8 cellular contexts compared by ENCODE assay signal in genomic region chr2:240586198-240586918, GRCh38. TPM values are rescaled to one million over a fixed set of nuclear protein-coding genes. Genes with fewer than 3 reads are reported as not detected.
DNase-seq lines count a peak whose midpoint lies in the region; ATAC-seq lines count a peak whose summit lies in the region.

A gene with protein sequence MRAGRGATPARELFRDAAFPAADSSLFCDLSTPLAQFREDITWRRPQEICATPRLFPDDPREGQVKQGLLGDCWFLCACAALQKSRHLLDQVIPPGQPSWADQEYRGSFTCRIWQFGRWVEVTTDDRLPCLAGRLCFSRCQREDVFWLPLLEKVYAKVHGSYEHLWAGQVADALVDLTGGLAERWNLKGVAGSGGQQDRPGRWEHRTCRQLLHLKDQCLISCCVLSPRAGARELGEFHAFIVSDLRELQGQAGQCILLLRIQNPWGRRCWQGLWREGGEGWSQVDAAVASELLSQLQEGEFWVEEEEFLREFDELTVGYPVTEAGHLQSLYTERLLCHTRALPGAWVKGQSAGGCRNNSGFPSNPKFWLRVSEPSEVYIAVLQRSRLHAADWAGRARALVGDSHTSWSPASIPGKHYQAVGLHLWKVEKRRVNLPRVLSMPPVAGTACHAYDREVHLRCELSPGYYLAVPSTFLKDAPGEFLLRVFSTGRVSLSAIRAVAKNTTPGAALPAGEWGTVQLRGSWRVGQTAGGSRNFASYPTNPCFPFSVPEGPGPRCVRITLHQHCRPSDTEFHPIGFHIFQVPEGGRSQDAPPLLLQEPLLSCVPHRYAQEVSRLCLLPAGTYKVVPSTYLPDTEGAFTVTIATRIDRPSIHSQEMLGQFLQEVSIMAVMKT (plus strand): TSS chr2:240586734. CDS start chr2:240586912, 178 bp downstream.

- no peaks in the 10 kb centered on the region for H3K9me3 ChIP-seq in Karpas-422 (ENCODE audit: low read length)
- H3K9me3 ChIP-seq in naive thymus-derived CD4-positive, alpha-beta T cell (ENCODE audit: control insufficient read depth in 2 of 3, low read length in 3 of 3) = no peaks in the 10 kb centered on the region

- peak within 1 kb of the TSS; percentile 86 for H3K4me2 ChIP-seq in Karpas-422 (ENCODE audit: low read depth, low read length, poor library complexity, severe bottlenecking)

- intact Hi-C loops in naive thymus-derived CD4-positive, alpha-beta T cell (cut with micrococcal nuclease) = loop anchor here (1.0 to 5.0 kb wide), 10 partner anchors 20 to 1100 kb away; partner anchors contain the start of genes DTYMK (in 2 of the 2), ATG4B (in 1 of the 2), HDLBP (in 1 of the 2) and SEPTIN2 (in 1 of the 2)

- H3K9me2 ChIP-seq in Karpas-422 (replicated peaks; ENCODE audit: insufficient read depth, low read length) = no peaks in the 10 kb centered on the region

- peak within 1 kb of the TSS; percentile 92; the same call in 1 of the 2 replicates for H2AFZ ChIP-seq in Karpas-422 (ENCODE audit: low read length)

- POLR2A ChIA-PET in naive thymus-derived CD4-positive, alpha-beta T cell (lab: Charles Lee) = interaction anchor here (0.8 to 11.2 kb wide), 13 partner anchors 10 to 1052 kb away, joined by 3 to 264 read pairs (median 5); partner anchors contain the start of genes ANKMY1, DUSP28, NDUFA10 and PASK

- H3K27me3 ChIP-seq in Karpas-422 (ENCODE audit: low read length) = no peaks in the 10 kb centered on the region
- H3K27me3 ChIP-seq in naive thymus-derived CD4-positive, alpha-beta T cell (ENCODE audit: control insufficient read depth in 2 of 2, insufficient read depth in 2 of 2, low read length in 2 of 2) = no peaks in the 10 kb centered on the region

- peaks cover 59% of the 10 kb centered on the region for H3K4me1 ChIP-seq in Karpas-422 (ENCODE audit: low read length)
- H3K4me1 ChIP-seq in naive thymus-derived CD4-positive, alpha-beta T cell (ENCODE audit: control insufficient read depth in 2 of 2, insufficient read depth in 2 of 2, low read length in 2 of 2) = peaks cover 30 to 33% of the 10 kb centered on the region in 2 donors

- H3K9ac ChIP-seq in Karpas-422 (ENCODE audit: low read length) = peak within 1 kb of the TSS; percentile 93

- H3K4me3 ChIP-seq in Karpas-422 (ENCODE audit: low read length) = peak within 1 kb of the TSS; percentile 83
- H3K4me3 ChIP-seq in naive thymus-derived CD4-positive, alpha-beta T cell (ENCODE audit: low read length) = peak within 1 kb of the TSS; percentile 89

- CTCF ChIA-PET in naive thymus-derived CD4-positive, alpha-beta T cell (lab: Charles Lee) = interaction anchor here (0.6 to 7.8 kb wide), 10 partner anchors 9 to 328 kb away, joined by 3 to 61 read pairs (median 4); partner anchors contain the start of gene ANKMY1

- peak within 1 kb of the TSS; percentile 90 to 97 (median 92) for H3K27ac Mint-ChIP-seq in naive thymus-derived CD4-positive, alpha-beta T cell
- peak within 1 kb of the TSS; percentile 97 for H3K27ac Mint-ChIP-seq in stimulated activated naive B cell treated with anti-CD40 and anti-IgM and Interleukin-4, amounts not matched to agents 10 μg/mL and 1 μg/mL and 100 μg/mL, for 72 hours

- peaks cover 82% of the 10 kb centered on the region for H3K79me2 ChIP-seq in Karpas-422 (ENCODE audit: low read length)

- peak within 1 kb of the TSS; percentile 98 for H3K27ac ChIP-seq in Karpas-422 (ENCODE audit: low read length)
- peak within 1 kb of the TSS; percentile 94 for H3K27ac ChIP-seq in naive thymus-derived CD4-positive, alpha-beta T cell (ENCODE audit: low read depth, low read length)

- DNase-seq in DMS79 treated with DMSO at 0.1 percent for 48 hours (lab: John Stamatoyannopoulos, UW) (peak; percentile 91), Karpas-422 (peak; percentile 98), RKO (ENCODE audit: low spot score) (peak; percentile 95), activated T-helper 1 cell treated with Interleukin-2 at 50 U/mL for 16 hours (ENCODE audit: low read depth) (peak; percentile 95), fibroblast of gingiva (ENCODE audit: low read depth) (peak; percentile 93)
- peak; percentile 93 to 98 (median 97) for DNase-seq in naive thymus-derived CD4-positive, alpha-beta T cell
- DNase-seq in stimulated activated naive B cell treated with anti-CD40 and anti-IgM and Interleukin-4, amounts not matched to agents 10 μg/mL and 1 μg/mL and 100 μg/mL, for 72 hours = peak; percentile 96

- H3K36me3 Mint-ChIP-seq in naive thymus-derived CD4-positive, alpha-beta T cell = peaks cover 0 to 16% (median 7%) of the 10 kb centered on the region in 5 donors
- peaks cover 22 to 47% of the 10 kb centered on the region in 2 donors for H3K36me3 Mint-ChIP-seq in stimulated activated naive B cell treated with anti-CD40 and anti-IgM and Interleukin-4, amounts not matched to agents 10 μg/mL and 1 μg/mL and 100 μg/mL, for 72 hours

- peak; percentile 51 for ATAC-seq in GM21825 (IDR thresholded peaks at IDR 0.05; ENCODE audit: unreplicated experiment)
- ATAC-seq in naive thymus-derived CD4-positive, alpha-beta T cell = peak; percentile 92
- peak; percentile 80 to 89 for ATAC-seq in stimulated activated naive B cell treated with anti-CD40 and anti-IgM and Interleukin-4, amounts not matched to agents 10 μg/mL and 1 μg/mL and 100 μg/mL, for 72 hours (replicated peaks)

- H3K36me3 ChIP-seq in Karpas-422 (ENCODE audit: insufficient read depth, low read length) = no peaks in the 10 kb centered on the region; the same call in 1 of the 2 replicates
- peaks cover 0 to 24% (median 0%) of the 10 kb centered on the region in 3 experiments for H3K36me3 ChIP-seq in naive thymus-derived CD4-positive, alpha-beta T cell (ENCODE audit: control insufficient read depth in 2 of 3, insufficient read depth in 3 of 3, low read length in 3 of 3)

- peaks cover 31 to 69% (median 56%) of the 10 kb centered on the region in 7 donors for H3K4me1 Mint-ChIP-seq in naive thymus-derived CD4-positive, alpha-beta T cell
- H3K4me1 Mint-ChIP-seq in stimulated activated naive B cell treated with anti-CD40 and anti-IgM and Interleukin-4, amounts not matched to agents 10 μg/mL and 1 μg/mL and 100 μg/mL, for 72 hours = peaks cover 40 to 65% of the 10 kb centered on the region in 2 donors

- H3K9me3 Mint-ChIP-seq in naive thymus-derived CD4-positive, alpha-beta T cell = peaks cover 0 to 3% (median 0%) of the 10 kb centered on the region in 11 donors
- no peaks in the 10 kb centered on the region for H3K9me3 Mint-ChIP-seq in stimulated activated naive B cell treated with anti-CD40 and anti-IgM and Interleukin-4, amounts not matched to agents 10 μg/mL and 1 μg/mL and 100 μg/mL, for 72 hours

- no peaks in the 10 kb centered on the region for H3K27me3 Mint-ChIP-seq in naive thymus-derived CD4-positive, alpha-beta T cell
- H3K27me3 Mint-ChIP-seq in stimulated activated naive B cell treated with anti-CD40 and anti-IgM and Interleukin-4, amounts not matched to agents 10 μg/mL and 1 μg/mL and 100 μg/mL, for 72 hours = no peaks in the 10 kb centered on the region

- peak within 1 kb of the TSS; percentile 82 to 97 (median 94) for H3K4me3 Mint-ChIP-seq in naive thymus-derived CD4-positive, alpha-beta T cell
- peak within 1 kb of the TSS; percentile 94 to 97 for H3K4me3 Mint-ChIP-seq in stimulated activated naive B cell treated with anti-CD40 and anti-IgM and Interleukin-4, amounts not matched to agents 10 μg/mL and 1 μg/mL and 100 μg/mL, for 72 hours

- H4K20me1 ChIP-seq in Karpas-422 (ENCODE audit: insufficient read depth, low read depth, low read length) = peaks cover 21% of the 10 kb centered on the region; the same call in 1 of the 2 replicates

RNA-seq across cellular contexts. Expression of the gene that starts here (rescaled TPM):
- 22.9 and 44.0 TPM in 2 replicates for total RNA-seq in Karpas-422 (2014; rRNA removed; shearing (Covaris generic); ENCODE audit: low replicate concordance)
- total RNA-seq in naive thymus-derived CD4-positive, alpha-beta T cell = 10 to 100 TPM; 54.1 to 74.8 (median 64.5) TPM
- 10 to 100 TPM in 1 of 2 donors, 1 to 10 TPM in 1; 8.4 to 14.1 TPM for polyA plus RNA-seq in naive thymus-derived CD4-positive, alpha-beta T cell

Comparison
In these comparisons a context has a peak if more than half of its experiments do, and no peak if none do; other contexts are left out.
1. Peak in every context shown above with its lines: DNase-seq, ATAC-seq, H3K4me3 ChIP-seq and H3K27ac ChIP-seq.